9 cellular contexts compared by ENCODE assay signal in the genomic region with DNA sequence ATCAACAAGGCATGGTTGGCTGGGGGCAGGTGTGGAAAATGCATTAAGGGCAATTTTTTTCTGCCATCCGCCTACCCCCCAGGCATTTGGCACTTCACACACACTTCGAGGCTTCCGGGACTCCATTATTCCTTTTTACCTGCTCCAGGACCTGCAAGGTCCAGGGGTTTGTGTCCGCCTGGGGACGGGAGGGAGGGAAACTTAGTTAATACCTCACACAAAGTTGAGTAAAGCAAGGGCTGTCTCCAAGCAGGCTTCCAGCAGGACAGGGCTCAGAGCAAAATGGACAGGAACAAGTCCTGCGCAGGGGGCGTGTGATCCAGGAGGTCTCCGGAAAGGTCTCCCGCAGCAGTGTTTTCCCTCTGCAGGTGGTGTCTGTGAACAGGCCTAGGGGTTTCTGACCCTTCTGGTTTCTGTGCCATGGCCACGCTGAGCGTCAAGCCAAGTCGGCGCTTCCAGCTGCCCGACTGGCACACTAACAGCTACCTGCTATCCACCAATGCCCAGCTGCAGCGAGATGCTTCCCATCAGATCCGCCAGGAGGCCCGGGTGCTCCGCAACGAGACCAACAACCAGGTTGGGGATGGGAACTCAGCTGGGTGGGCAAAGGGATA. TPM values are rescaled to one million over a fixed set of nuclear protein-coding genes. Genes with fewer than 3 reads are reported as not detected.
DNase-seq lines count a peak whose midpoint lies in the region; ATAC-seq, FAIRE-seq and TF ChIP-seq lines count a peak whose summit lies in the region.
"Had no signal": no experiment of that assay in that cellular context is flagged by ENCODE, and none has a peak within 500 bp of the region (broad histone marks: within the 10 kb centered on the region; RNA-seq: fewer than 3 reads in every experiment).

No MANE protein-coding gene starts in this region.

- no peak overlapping the region for H3K27ac Mint-ChIP-seq in CD8-positive, alpha-beta T cell
- H3K27ac Mint-ChIP-seq: T-helper 1 cell treated with Interleukin-12 subunit alpha and Interleukin-12 subunit beta and Interleukin-4 antibody, amounts not matched to agents 30 μg/mL and 1 μg/mL, for 36 hours had no signal

- H3K36me3 ChIP-seq in CD8-positive, alpha-beta T cell (ENCODE audit: insufficient read depth, low read length), result no peaks in the 10 kb centered on the region
- H3K36me3 ChIP-seq in OCI-LY7 (ENCODE audit: insufficient read depth, low read length), result no peaks in the 10 kb centered on the region
- no peaks in the 10 kb centered on the region for H3K36me3 ChIP-seq in parathyroid adenoma (ENCODE audit: control insufficient read depth, insufficient read depth, low read length)

- no peaks in the 10 kb centered on the region for H3K9me3 Mint-ChIP-seq in CD8-positive, alpha-beta T cell
- H3K9me3 Mint-ChIP-seq: T-helper 1 cell treated with Interleukin-12 subunit alpha and Interleukin-12 subunit beta and Interleukin-4 antibody, amounts not matched to agents 30 μg/mL and 1 μg/mL, for 36 hours had no signal

- no TSS peak for BruUV-seq in OCI-LY7 (replicated peaks; lab: Mats Ljungman, UMichigan)

- 0 out of 2 replicates have a peak overlapping the region, but pooled peaks have one; percentile 57 for H2AFZ ChIP-seq in OCI-LY7 (ENCODE audit: low read length)
- peak overlapping the region; percentile 95 for H2AFZ ChIP-seq in parathyroid adenoma

- H3K9ac ChIP-seq in parathyroid adenoma, result no peak overlapping the region

- H3K27me3 ChIP-seq in CD8-positive, alpha-beta T cell (ENCODE audit: insufficient read depth, low read length), result peaks cover 5% of the 10 kb centered on the region
- H3K27me3 ChIP-seq in parathyroid adenoma (ENCODE audit: control insufficient read depth, insufficient read depth, low read length), result no peaks in the 10 kb centered on the region

- CTCF ChIA-PET in CD8-positive, alpha-beta T cell (lab: Charles Lee), result no interaction called here
- CTCF ChIA-PET in OCI-LY7 (lab: Charles Lee; ENCODE audit: unreplicated experiment), result no interaction called here

- intact Hi-C loops in CD8-positive, alpha-beta T cell (cut with DNase I, micrococcal nuclease), result loop anchor here (5.0 to 10.0 kb wide), 3 partner anchors 313 to 1610 kb away; a partner anchor contains a TSS
- intact Hi-C loops in OCI-LY7 (cut with micrococcal nuclease; ENCODE audit: unreplicated experiment), result loop anchor here (5.0 kb wide), 1 partner anchor 202 kb away; a partner anchor contains a TSS

- no peaks in the 10 kb centered on the region for H3K9me2 ChIP-seq in OCI-LY7 (ENCODE audit: insufficient read depth, low read length)

- peak overlapping the region; percentile 5 for H3K4me3 Mint-ChIP-seq in CD8-positive, alpha-beta T cell
- H3K4me3 Mint-ChIP-seq: T-helper 1 cell treated with Interleukin-12 subunit alpha and Interleukin-12 subunit beta and Interleukin-4 antibody, amounts not matched to agents 30 μg/mL and 1 μg/mL, for 36 hours had no signal

- no peak for FAIRE-seq in D721Med (lab: Jason Lieb, UNC)

- POLR2A ChIA-PET in CD8-positive, alpha-beta T cell (lab: Charles Lee), result no interaction called here
- POLR2A ChIA-PET in OCI-LY7 (lab: Charles Lee), result no interaction called here

- no peaks in the 10 kb centered on the region for H3K9me3 ChIP-seq in CD8-positive, alpha-beta T cell (ENCODE audit: low read length)
- H3K9me3 ChIP-seq in OCI-LY7 (ENCODE audit: low read length), result no peaks in the 10 kb centered on the region
- no peaks in the 10 kb centered on the region for H3K9me3 ChIP-seq in parathyroid adenoma (ENCODE audit: control insufficient read depth, low read length)

- H3K79me2 ChIP-seq in OCI-LY7 (ENCODE audit: insufficient read depth, low read depth, low read length) (peaks cover 7% of the 10 kb centered on the region), parathyroid adenoma (no peaks in the 10 kb centered on the region)

- 0 out of 2 replicates have a peak overlapping the region, but pooled peaks have one; percentile 7 for H3K4me2 ChIP-seq in OCI-LY7 (ENCODE audit: low read length)
- peak overlapping the region; percentile 53 for H3K4me2 ChIP-seq in parathyroid adenoma (ENCODE audit: low read length)

- TF ChIP-seq CTCF in CD8-positive, alpha-beta T cell (IDR thresholded peaks at IDR 0.05), result no peak
- TF ChIP-seq CTCF in OCI-LY7 (conservative IDR thresholded peaks at IDR 0.05; ENCODE audit: low read length) (no peak), fibroblast of mammary gland (conservative IDR thresholded peaks at IDR 0.05; ENCODE audit: control insufficient read depth, insufficient read depth, low read depth, low read length) (no peak), parathyroid adenoma (IDR thresholded peaks at IDR 0.05) (no peak), D721Med (IDR thresholded peaks at IDR 0.05; ENCODE audit: insufficient read depth, missing control alignments) (no peak)

- peaks cover 12% of the 10 kb centered on the region for H3K4me1 ChIP-seq in CD8-positive, alpha-beta T cell (ENCODE audit: insufficient read depth, low read length)
- peaks cover 5% of the 10 kb centered on the region for H3K4me1 ChIP-seq in OCI-LY7 (ENCODE audit: insufficient read depth, low read length, poor library complexity, severe bottlenecking)
- H3K4me1 ChIP-seq in parathyroid adenoma, result no peaks in the 10 kb centered on the region

- no peak for DNase-seq in CD8-positive, alpha-beta T cell
- DNase-seq in OCI-LY7 (ENCODE audit: low spot score) (no peak), fibroblast of mammary gland (ENCODE audit: low read depth) (no peak), GDM1 (lab: John Stamatoyannopoulos, UW) (no peak), D341Med (ENCODE audit: low spot score) (no peak), D721Med (ENCODE audit: insufficient read length, low spot score) (no peak)

- peaks cover 38% of the 10 kb centered on the region for H3K27me3 Mint-ChIP-seq in CD8-positive, alpha-beta T cell (ENCODE audit: low read depth)

- peaks cover 11% of the 10 kb centered on the region for H3K4me1 Mint-ChIP-seq in CD8-positive, alpha-beta T cell (ENCODE audit: low read depth)

- no peak overlapping the region for H3K4me3 ChIP-seq in CD8-positive, alpha-beta T cell (ENCODE audit: low read depth, low read length)
- no peak overlapping the region for H3K4me3 ChIP-seq in OCI-LY7 (ENCODE audit: low read depth, low read length, poor library complexity, severe bottlenecking)
- H3K4me3 ChIP-seq in fibroblast of mammary gland (ENCODE audit: control insufficient read depth, low read depth, low read length), result peak overlapping the region; percentile 33
- no peak overlapping the region for H3K4me3 ChIP-seq in parathyroid adenoma (ENCODE audit: low read depth, low read length)

- peaks cover 3% of the 10 kb centered on the region for H3K36me3 Mint-ChIP-seq in CD8-positive, alpha-beta T cell

- peaks cover 5% of the 10 kb centered on the region; the same call in 1 of the 2 replicates for H4K20me1 ChIP-seq in OCI-LY7 (ENCODE audit: insufficient read depth, low read length)

- H3K27ac ChIP-seq in CD8-positive, alpha-beta T cell (ENCODE audit: low read depth, low read length), result no peak overlapping the region
- H3K27ac ChIP-seq in OCI-LY7 (ENCODE audit: low read depth, low read length, poor library complexity, severe bottlenecking) (no peak overlapping the region), parathyroid adenoma (no peak overlapping the region)

- ATAC-seq in CD8-positive, alpha-beta T cell, result no peak
- no peak for ATAC-seq in GM19455 (IDR thresholded peaks at IDR 0.05; ENCODE audit: unreplicated experiment)

RNA-seq across cellular contexts. Expression of a gene that starts 0.7 kb away (rescaled TPM):
- total RNA-seq in CD8-positive, alpha-beta T cell, result under 1 TPM; 0.35 to 0.47 TPM
- total RNA-seq in OCI-LY7 (2014; rRNA removed; shearing (Covaris generic)), result 0.10 TPM in 1 of 2 replicates, not detected in the other
- not detected in 2 replicates for total RNA-seq in OCI-LY7 (2022)

RNA-seq across cellular contexts. Expression of a gene that starts 4.1 kb away (rescaled TPM):
- 10 to 100 TPM; 26.2 to 26.7 TPM for total RNA-seq in CD8-positive, alpha-beta T cell
- 42.3 and 44.3 TPM in 2 replicates for total RNA-seq in OCI-LY7 (2014; rRNA removed; shearing (Covaris generic))
- 27.6 and 29.3 TPM in 2 replicates for total RNA-seq in OCI-LY7 (2022)

RNA-seq across cellular contexts. Expression of a gene that starts 40.4 kb away (rescaled TPM):
- under 1 TPM in 1 of 2 experiments, not detected in 1; 0.08 TPM for total RNA-seq in CD8-positive, alpha-beta T cell
- total RNA-seq in OCI-LY7 (2014; rRNA removed; shearing (Covaris generic)), result not detected in 2 replicates
- total RNA-seq in OCI-LY7 (2022), result not detected in 2 replicates
